In the genomic region with DNA sequence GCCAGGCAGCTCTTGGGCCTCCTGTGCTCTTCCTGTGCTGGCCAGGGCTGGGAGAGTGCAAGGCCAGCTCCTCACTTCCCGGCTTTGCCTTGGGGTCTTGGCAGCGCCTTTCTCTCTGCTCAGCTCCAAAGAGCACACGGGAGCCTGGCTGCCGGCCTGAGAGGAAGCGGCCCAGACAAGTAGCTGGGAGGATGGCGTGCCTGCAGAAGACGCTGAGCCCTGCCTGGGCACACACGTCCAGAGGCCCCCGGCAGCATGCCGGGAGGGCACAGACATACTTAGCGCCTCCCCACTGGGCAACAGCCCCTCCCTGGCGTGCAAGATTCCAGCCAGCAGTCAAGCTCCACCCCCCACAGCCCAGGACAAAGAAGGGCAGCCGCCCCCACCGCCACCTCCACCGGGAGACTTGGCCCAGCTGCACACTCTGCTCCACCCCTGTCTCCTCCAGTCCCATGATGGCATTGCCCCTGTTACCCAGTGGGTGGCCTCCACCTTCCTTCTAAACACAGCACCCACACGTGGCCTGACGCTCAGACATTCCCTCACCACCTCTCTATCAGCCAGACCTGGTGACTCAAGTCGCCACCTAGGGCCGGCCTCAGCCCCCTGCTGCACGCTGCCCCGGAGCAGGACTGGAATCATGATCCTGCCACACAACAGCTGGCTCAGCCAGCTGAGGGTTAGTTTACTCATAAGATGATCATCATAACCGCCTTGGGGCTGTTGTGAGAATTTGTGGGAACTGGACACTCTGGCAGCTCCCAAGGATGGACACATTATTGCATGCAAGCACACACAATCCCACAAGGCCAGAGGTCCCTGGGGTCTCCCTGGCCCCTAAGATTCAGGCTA, we compare ENCODE assay signal across 1 cellular context.
TF ChIP-seq lines count a peak whose summit lies in the region.

No MANE protein-coding gene starts in this region.

TF ChIP-seq in endothelial cell of umbilical vein, 7 proteins besides CTCF, POLR2A, EP300 and RAD21:
- TF ChIP-seq, protein P1, sequence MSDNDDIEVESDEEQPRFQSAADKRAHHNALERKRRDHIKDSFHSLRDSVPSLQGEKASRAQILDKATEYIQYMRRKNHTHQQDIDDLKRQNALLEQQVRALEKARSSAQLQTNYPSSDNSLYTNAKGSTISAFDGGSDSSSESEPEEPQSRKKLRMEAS (IDR thresholded peaks at IDR 0.05; ENCODE audit: insufficient read depth, insufficient read length) = peak; percentile 47
- TF ChIP-seq MYC (IDR thresholded peaks at IDR 0.05; ENCODE audit: low read depth, low read length) (no peak), POLR2AphosphoS5 (IDR thresholded peaks at IDR 0.05; ENCODE audit: insufficient read depth, low read depth, low read length) (peak; percentile 52), EZH2 (IDR thresholded peaks at IDR 0.05; ENCODE audit: borderline replicate concordance, low read depth, low read length, severe bottlenecking) (no peak)
